ENCODE assay signal across 8 cellular contexts in genomic region chr2:201183373-201183742, GRCh38. TPM values are rescaled to one million over a fixed set of nuclear protein-coding genes. Genes with fewer than 3 reads are reported as not detected.
DNase-seq lines count a peak whose midpoint lies in the region; ATAC-seq and TF ChIP-seq lines count a peak whose summit lies in the region.

No MANE protein-coding gene starts in this region.

- peaks cover 21 to 62% (median 37%) of the 10 kb centered on the region in 4 donors for H3K4me1 Mint-ChIP-seq in CD4-positive, CD25-positive, alpha-beta regulatory T cell

- H3K9me3 ChIP-seq in CD4-positive, CD25-positive, alpha-beta regulatory T cell (ENCODE audit: control insufficient read depth in 2 of 2, low read length in 2 of 2) = no peaks in the 10 kb centered on the region
- H3K9me3 ChIP-seq in colonic mucosa (no peaks in the 10 kb centered on the region), muscle layer of duodenum (ENCODE audit: control insufficient read depth in 1 of 2, low read length in 2 of 2) (no peaks in the 10 kb centered on the region)

- H3K4me2 ChIP-seq in KMS-11 = peak overlapping the region; percentile 79

- peak overlapping the region; percentile 95 for H3K4me3 ChIP-seq in CD4-positive, CD25-positive, alpha-beta regulatory T cell (ENCODE audit: low read depth, low read length)
- H3K4me3 ChIP-seq in KMS-11 (IDR thresholded peaks at IDR 0.05; ENCODE audit: insufficient read depth, low read depth, low read length) (peak overlapping the region; percentile 36), colonic mucosa (peak overlapping the region; percentile 53), muscle layer of duodenum (ENCODE audit: low read depth in 1 of 2, low read length in 2 of 2) (peak overlapping the region; percentile 54 to 81)

- ATAC-seq in CD4-positive, CD25-positive, alpha-beta regulatory T cell (ENCODE audit: low read depth in 2 of 2) = peak in 1 of 2 donors; percentile 23
- no peak for ATAC-seq in GM18861 (IDR thresholded peaks at IDR 0.05; ENCODE audit: unreplicated experiment)

- H4K20me1 ChIP-seq in KMS-11 (ENCODE audit: insufficient read depth) = no peaks in the 10 kb centered on the region

- no peaks in the 10 kb centered on the region for H3K27me3 Mint-ChIP-seq in CD4-positive, CD25-positive, alpha-beta regulatory T cell

- peaks cover 0 to 2% (median 0%) of the 10 kb centered on the region in 7 donors for H3K9me3 Mint-ChIP-seq in CD4-positive, CD25-positive, alpha-beta regulatory T cell

- intact Hi-C loops in colonic mucosa (cut with DNase I) = loop anchor here (5.0 kb wide), 1 partner anchor 49 kb away; no protein-coding TSS in a partner anchor

- H3K4me3 Mint-ChIP-seq in CD4-positive, CD25-positive, alpha-beta regulatory T cell = peak overlapping the region; percentile 84 to 95 (median 90)

- peaks cover 12% of the 10 kb centered on the region for H3K36me3 ChIP-seq in CD4-positive, CD25-positive, alpha-beta regulatory T cell (ENCODE audit: control insufficient read depth, insufficient read depth, low read length)
- H3K36me3 ChIP-seq in KMS-11 (ENCODE audit: insufficient read depth) (no peaks in the 10 kb centered on the region), colonic mucosa (no peaks in the 10 kb centered on the region), muscle layer of duodenum (ENCODE audit: control insufficient read depth in 1 of 2, insufficient read depth in 2 of 2, low read length in 2 of 2) (peaks cover 0 to 4% of the 10 kb centered on the region in 2 donors)

- peaks cover 34% of the 10 kb centered on the region for H3K4me1 ChIP-seq in CD4-positive, CD25-positive, alpha-beta regulatory T cell (ENCODE audit: control insufficient read depth, insufficient read depth, low read length, poor library complexity, severe bottlenecking)
- peaks cover 41% of the 10 kb centered on the region for H3K4me1 ChIP-seq in KMS-11 (ENCODE audit: low read depth, poor library complexity, severe bottlenecking)
- peaks cover 3% of the 10 kb centered on the region for H3K4me1 ChIP-seq in colonic mucosa
- H3K4me1 ChIP-seq in muscle layer of duodenum (ENCODE audit: control insufficient read depth in 1 of 2, insufficient read depth in 2 of 2, low read length in 2 of 2) = peaks cover 0 to 9% of the 10 kb centered on the region in 2 donors

- no peaks in the 10 kb centered on the region for H3K27me3 ChIP-seq in CD4-positive, CD25-positive, alpha-beta regulatory T cell (ENCODE audit: control insufficient read depth, insufficient read depth, low read length)
- H3K27me3 ChIP-seq in KMS-11 (ENCODE audit: insufficient read depth, low read depth) (no peaks in the 10 kb centered on the region), colonic mucosa (no peaks in the 10 kb centered on the region), muscle layer of duodenum (ENCODE audit: low read depth, low read length) (no peaks in the 10 kb centered on the region)

- peak overlapping the region; percentile 43 for H3K27ac ChIP-seq in CD4-positive, CD25-positive, alpha-beta regulatory T cell (ENCODE audit: insufficient read depth, low read length, poor library complexity, severe bottlenecking)
- H3K27ac ChIP-seq in KMS-11 (peak overlapping the region; percentile 74), colonic mucosa (peak overlapping the region; percentile 72), muscle layer of duodenum (ENCODE audit: low read length) (peak overlapping the region; percentile 90)

- peak overlapping the region; percentile 75 for H3K9ac ChIP-seq in KMS-11
- H3K9ac ChIP-seq in colonic mucosa (ENCODE audit: low read depth in 2 of 2, low read length in 2 of 2) = peak overlapping the region; percentile 54 to 82

- H2AFZ ChIP-seq in KMS-11 (ENCODE audit: low read depth) = peak overlapping the region; percentile 94

- H3K79me2 ChIP-seq in KMS-11 (ENCODE audit: insufficient read depth, low read depth) = peaks cover 55% of the 10 kb centered on the region

- H3K36me3 Mint-ChIP-seq in CD4-positive, CD25-positive, alpha-beta regulatory T cell = peaks cover 17% of the 10 kb centered on the region

- TF ChIP-seq CTCF in KMS-11 (conservative IDR thresholded peaks at IDR 0.05; ENCODE audit: low read depth, low read length) = no peak
- TF ChIP-seq CTCF in colonic mucosa (IDR thresholded peaks at IDR 0.05) = no peak

- H3K27ac Mint-ChIP-seq in CD4-positive, CD25-positive, alpha-beta regulatory T cell = peak overlapping the region; percentile 79 to 94 (median 92)

- no peak for DNase-seq in CD4-positive, CD25-positive, alpha-beta regulatory T cell
- DNase-seq in colonic mucosa (no peak), HT-29 (ENCODE audit: low spot score) (no peak), anterior cingulate cortex (lab: John Stamatoyannopoulos, UW) (no peak)
- no peak for DNase-seq in stimulated activated CD4-positive, alpha-beta T cell treated with anti-CD3 and anti-CD28 coated beads, Interleukin-1b, Interleukin-23, amount 100 ng/mL, for 48 hours

RNA-seq across cellular contexts. Expression of gene CASP10, which starts 0.4 kb away (rescaled TPM):
- total RNA-seq in CD4-positive, CD25-positive, alpha-beta regulatory T cell = 15.1 TPM
- polyA plus RNA-seq in CD4-positive, CD25-positive, alpha-beta regulatory T cell = 1 to 10 TPM; 4.4 to 7.1 (median 5.6) TPM
- total RNA-seq in colonic mucosa = 10 to 100 TPM; 28.0 to 52.3 TPM
- 2.5 and 6.3 TPM in 2 replicates for total RNA-seq in HT-29 (2014; rRNA removed; shearing (Covaris generic))

Comparison
In these comparisons a context has a peak if more than half of its experiments do, and no peak if none do; other contexts are left out.
1. H3K4me3 ChIP-seq: peak in every context shown above with its lines; median percentile 95 in CD4-positive, CD25-positive, alpha-beta regulatory T cell; 68 in muscle layer of duodenum; 53 in colonic mucosa; 36 in KMS-11.